In genomic region chr19:48618916-48619691, GRCh38 we compare ENCODE assay signal across 1 cellular context.
TF ChIP-seq lines count a peak whose summit lies in the region.

Gene RPL18 (minus strand): TSS chr19:48619178. CDS start chr19:48619143, 35 bp downstream.
Gene SPHK2 (plus strand): TSS chr19:48619506. CDS start chr19:48620515, 1,009 bp downstream.

TF ChIP-seq in HepG2, 621 proteins besides CTCF, POLR2A, EP300 and RAD21 (continued from another document and continues in another):
- TF ChIP-seq MYPOP (CRISPR knock-in tag; IDR thresholded peaks at IDR 0.05) (peak; percentile 94), ZSCAN12 (CRISPR knock-in tag; IDR thresholded peaks at IDR 0.05) (no peak), GTF2F1 (IDR thresholded peaks at IDR 0.05; ENCODE audit: low read length) (peak; percentile 85), DNMT3B (CRISPR knock-in tag; conservative IDR thresholded peaks at IDR 0.05) (peak; percentile 87), ZNF557 (CRISPR knock-in tag; IDR thresholded peaks at IDR 0.05) (peak; percentile 33; the same call in 1 of the 2 replicates), ARNT2 (CRISPR knock-in tag; IDR thresholded peaks at IDR 0.05; ENCODE audit: low read depth) (peak; percentile 83; the same call in 1 of the 2 replicates), SRSF1 (optimal IDR thresholded peaks at IDR 0.05; ENCODE audit: low read depth, low read length) (peak; percentile 100), HMGXB4 (CRISPR knock-in tag; IDR thresholded peaks at IDR 0.05; ENCODE audit: borderline replicate concordance in 1 of 2, low read depth in 1 of 2) (peak; percentile 86 to 95), ZNF101 (CRISPR knock-in tag; IDR thresholded peaks at IDR 0.05; ENCODE audit: borderline replicate concordance, low read depth) (peak; percentile 76; the same call in 1 of the 2 replicates), ZNF382 (CRISPR knock-in tag; IDR thresholded peaks at IDR 0.05; ENCODE audit: borderline replicate concordance) (no peak), GABPB1 (CRISPR knock-in tag; IDR thresholded peaks at IDR 0.05) (peak; percentile 99), PATZ1 (CRISPR knock-in tag; IDR thresholded peaks at IDR 0.05) (peak; percentile 26; the same call in 1 of the 2 replicates), ZBTB1 (CRISPR knock-in tag; IDR thresholded peaks at IDR 0.05; ENCODE audit: borderline replicate concordance) (no peak), THAP7 (CRISPR knock-in tag; IDR thresholded peaks at IDR 0.05) (0 out of 2 replicates have a peak, but pooled peaks have one; percentile 42), IKZF4 (CRISPR knock-in tag; IDR thresholded peaks at IDR 0.05; ENCODE audit: borderline replicate concordance, low read depth, not compliant biosample characterization) (peak; percentile 91), MAX (IDR thresholded peaks at IDR 0.05) (peak; percentile 83), GATAD2A (CRISPR knock-in tag; IDR thresholded peaks at IDR 0.05) (peak; percentile 74), BORCS8-MEF2B (CRISPR knock-in tag; IDR thresholded peaks at IDR 0.05) (peak; percentile 52; the same call in 1 of the 2 replicates), RNF2 (conservative IDR thresholded peaks at IDR 0.05; ENCODE audit: low read depth) (0 out of 2 replicates have a peak, but pooled peaks have one; percentile 48), IKZF1 (IDR thresholded peaks at IDR 0.05) (no peak), SOX13 (IDR thresholded peaks at IDR 0.05) (no peak), SOX13 (CRISPR knock-in tag; conservative IDR thresholded peaks at IDR 0.05 in 1 of 2, IDR thresholded peaks at IDR 0.05 in 1 of 2) (peak in 1 of 2 experiments; percentile 46; a peak in 1 of 4 replicates), SP5 (CRISPR knock-in tag; IDR thresholded peaks at IDR 0.05; ENCODE audit: borderline replicate concordance, low read depth) (peak; percentile 81), RAD51 (IDR thresholded peaks at IDR 0.05; ENCODE audit: borderline replicate concordance) (no peak), GABPA (IDR thresholded peaks at IDR 0.05; ENCODE audit: low read depth, low read length) (peak; percentile 87), GABPA (CRISPR knock-in tag; IDR thresholded peaks at IDR 0.05; ENCODE audit: low read depth) (peak; percentile 96), FOXP1 (IDR thresholded peaks at IDR 0.05) (no peak), FOXP1 (CRISPR knock-in tag; IDR thresholded peaks at IDR 0.05) (peak; percentile 50), HNF4A (CRISPR knock-in tag; IDR thresholded peaks at IDR 0.05) (peak; percentile 43; the same call in 1 of the 2 replicates), SNAPC4 (CRISPR knock-in tag; IDR thresholded peaks at IDR 0.05) (no peak; the same call in 1 of the 2 replicates), RELA (CRISPR knock-in tag; IDR thresholded peaks at IDR 0.05) (peak; percentile 84; the same call in 1 of the 2 replicates), EEA1 (CRISPR knock-in tag; IDR thresholded peaks at IDR 0.05; ENCODE audit: borderline replicate concordance) (peak; percentile 97; the same call in 1 of the 2 replicates), ZBTB42 (CRISPR knock-in tag; IDR thresholded peaks at IDR 0.05) (peak; percentile 89), ZNF136 (CRISPR knock-in tag; IDR thresholded peaks at IDR 0.05; ENCODE audit: low read depth) (peak; percentile 98), UBTF (CRISPR knock-in tag; IDR thresholded peaks at IDR 0.05) (peak; percentile 83), ZBTB37 (CRISPR knock-in tag; IDR thresholded peaks at IDR 0.05) (no peak), TFAP4 (IDR thresholded peaks at IDR 0.05; ENCODE audit: borderline replicate concordance, low read depth) (no peak), ZNF121 (CRISPR knock-in tag; IDR thresholded peaks at IDR 0.05) (0 out of 2 replicates have a peak, but pooled peaks have one; percentile 21), NFKB2 (CRISPR knock-in tag; IDR thresholded peaks at IDR 0.05; ENCODE audit: borderline replicate concordance) (peak; percentile 60; the same call in 1 of the 2 replicates), NONO (IDR thresholded peaks at IDR 0.05) (no peak), NONO (CRISPR knock-in tag; conservative IDR thresholded peaks at IDR 0.05) (peak; percentile 99), SKI (IDR thresholded peaks at IDR 0.05; ENCODE audit: partially characterized antibody) (peak; percentile 67), ZBTB7B (CRISPR knock-in tag; IDR thresholded peaks at IDR 0.05) (peak; percentile 82), ZNF543 (CRISPR knock-in tag; IDR thresholded peaks at IDR 0.05) (no peak; the same call in 1 of the 2 replicates), HOXD1 (CRISPR knock-in tag; IDR thresholded peaks at IDR 0.05) (no peak), CREBL2 (CRISPR knock-in tag; IDR thresholded peaks at IDR 0.05; ENCODE audit: borderline replicate concordance) (peak; percentile 93; the same call in 1 of the 2 replicates), ELF4 (CRISPR knock-in tag; IDR thresholded peaks at IDR 0.05; ENCODE audit: borderline replicate concordance) (peak; percentile 98)
